ENCODE assay signal across 8 cellular contexts in the genomic region with DNA sequence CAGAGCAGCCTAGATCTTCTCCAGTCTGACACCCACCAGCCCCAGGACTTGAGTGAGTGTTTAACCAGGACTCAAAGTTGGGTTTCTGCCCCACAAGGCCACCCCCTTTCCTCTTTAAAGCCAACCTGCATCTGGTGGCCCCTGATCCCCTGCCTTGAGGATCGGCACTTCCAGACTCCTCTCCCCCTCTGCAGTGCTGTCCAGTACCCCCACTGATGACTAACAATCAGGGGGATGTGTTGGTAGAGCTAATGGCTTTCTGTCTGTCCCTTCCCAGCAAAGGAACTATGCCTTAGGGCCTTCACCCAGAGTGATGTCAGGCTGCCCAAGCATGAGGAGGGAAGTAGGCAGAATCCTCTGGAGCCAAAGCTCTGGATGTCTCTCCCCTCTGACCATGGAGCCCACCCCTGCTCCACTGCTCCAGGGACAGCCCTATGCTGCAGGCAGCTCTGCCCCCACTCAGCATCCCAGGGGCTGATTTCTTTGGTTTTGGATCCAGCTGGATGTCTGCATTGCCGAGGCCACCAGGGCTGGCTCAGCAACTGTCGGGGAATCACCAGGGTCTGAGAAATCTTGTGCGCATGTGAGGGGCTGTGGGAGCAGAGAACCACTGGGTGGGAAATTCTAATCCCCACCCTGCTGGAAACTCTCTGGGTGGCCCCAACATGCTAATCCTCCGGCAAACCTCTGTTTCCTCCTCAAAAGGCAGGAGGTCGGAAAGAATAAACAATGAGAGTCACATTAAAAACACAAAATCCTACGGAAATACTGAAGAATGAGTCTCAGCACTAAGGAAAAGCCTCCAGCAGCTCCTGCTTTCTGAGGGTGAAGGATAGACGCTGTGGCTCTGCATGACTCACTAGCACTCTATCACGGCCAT. TPM values are rescaled to one million over a fixed set of nuclear protein-coding genes. Genes with fewer than 3 reads are reported as not detected.
A peak's percentile ranks its signal among the peaks of the same experiment; 100 is the strongest.
DNase-seq lines count a peak whose midpoint lies in the region; ATAC-seq and TF ChIP-seq lines count a peak whose summit lies in the region.

No MANE protein-coding gene starts in this region.

- peak overlapping the region; percentile 98 for H3K27ac Mint-ChIP-seq in activated CD8-positive, alpha-beta T cell treated with anti-CD3 and anti-CD28 coated beads, Interleukin-2, amount 10 ng/mL, durations not matched to agents 7 days and 5 days

- DNase-seq in H4 (ENCODE audit: low spot score) (peak; percentile 85), fibroblast of villous mesenchyme (ENCODE audit: low read depth) (peak; percentile 83), NCI-H1694 treated with DMSO at 0.1 percent for 48 hours (lab: John Stamatoyannopoulos, UW) (no peak), NOMO-1 treated with DMSO at 0.1 percent for 48 hours (lab: John Stamatoyannopoulos, UW; ENCODE audit: unreplicated experiment) (no peak), NCI-H2171 (lab: John Stamatoyannopoulos, UW) (no peak)
- peak; percentile 50 for DNase-seq in activated CD8-positive, alpha-beta T cell treated with anti-CD3 and anti-CD28 coated beads, Interleukin-2, amount 10 ng/mL, durations not matched to agents 7 days and 5 days

- peaks cover 96% of the 10 kb centered on the region for H3K4me1 Mint-ChIP-seq in activated CD8-positive, alpha-beta T cell treated with anti-CD3 and anti-CD28 coated beads, Interleukin-2, amount 10 ng/mL, durations not matched to agents 7 days and 5 days (ENCODE audit: low read depth)

- H3K4me3 ChIP-seq in fibroblast of villous mesenchyme (ENCODE audit: low read depth, low read length) (no peak overlapping the region), skin epidermis (peak overlapping the region in 1 of 7 experiments; percentile 0)

- CTCF ChIA-PET in activated CD8-positive, alpha-beta T cell treated with anti-CD3 and anti-CD28 coated beads, Interleukin-2, amount 10 ng/mL, durations not matched to agents 7 days and 5 days (lab: Charles Lee): interaction anchor here (0.9 to 13.0 kb wide), 13 partner anchors 9 to 812 kb away, joined by 3 to 523 read pairs (median 4); no protein-coding TSS in a partner anchor

- peak; percentile 0 for ATAC-seq in activated CD8-positive, alpha-beta T cell treated with anti-CD3 and anti-CD28 coated beads, Interleukin-2, amount 10 ng/mL, durations not matched to agents 7 days and 5 days
- ATAC-seq in GM19467 (IDR thresholded peaks at IDR 0.05; ENCODE audit: unreplicated experiment): no peak

- H3K27me3 Mint-ChIP-seq in activated CD8-positive, alpha-beta T cell treated with anti-CD3 and anti-CD28 coated beads, Interleukin-2, amount 10 ng/mL, durations not matched to agents 7 days and 5 days (ENCODE audit: low read depth): no peaks in the 10 kb centered on the region

- no peak for TF ChIP-seq CTCF in fibroblast of villous mesenchyme (IDR thresholded peaks at IDR 0.05; ENCODE audit: insufficient read depth, low read depth, low read length)

- H3K4me3 Mint-ChIP-seq in activated CD8-positive, alpha-beta T cell treated with anti-CD3 and anti-CD28 coated beads, Interleukin-2, amount 10 ng/mL, durations not matched to agents 7 days and 5 days: peak overlapping the region; percentile 76

- peak overlapping the region in 20 of 21 experiments; percentile 62 to 98 (median 79) for H3K27ac ChIP-seq in skin epidermis

- H3K9me3 Mint-ChIP-seq in activated CD8-positive, alpha-beta T cell treated with anti-CD3 and anti-CD28 coated beads, Interleukin-2, amount 10 ng/mL, durations not matched to agents 7 days and 5 days (ENCODE audit: insufficient read depth): no peaks in the 10 kb centered on the region

- H3K36me3 Mint-ChIP-seq in activated CD8-positive, alpha-beta T cell treated with anti-CD3 and anti-CD28 coated beads, Interleukin-2, amount 10 ng/mL, durations not matched to agents 7 days and 5 days (ENCODE audit: low read depth): peaks cover 99% of the 10 kb centered on the region

- POLR2A ChIA-PET in activated CD8-positive, alpha-beta T cell treated with anti-CD3 and anti-CD28 coated beads, Interleukin-2, amount 10 ng/mL, durations not matched to agents 7 days and 5 days (lab: Charles Lee): interaction anchor here (0.5 to 13.3 kb wide), 12 partner anchors 6 to 690 kb away, joined by 3 to 541 read pairs (median 8); no protein-coding TSS in a partner anchor

RNA-seq across cellular contexts. Expression of a gene that starts 42.9 kb away (rescaled TPM):
- 585 and 634 TPM in 2 replicates for total RNA-seq in H4 (2014; rRNA removed; shearing (Covaris generic))
- 100 to 1,000 TPM; 130 to 147 TPM for total RNA-seq in activated CD8-positive, alpha-beta T cell treated with anti-CD3 and anti-CD28 coated beads, Interleukin-2, amount 10 ng/mL, durations not matched to agents 7 days and 5 days
- total RNA-seq in fibroblast of villous mesenchyme: 318 and 369 TPM in 2 replicates

RNA-seq across cellular contexts. Expression of a gene that starts 52.0 kb away (rescaled TPM):
- total RNA-seq in H4 (2014; rRNA removed; shearing (Covaris generic)): 31.9 and 34.2 TPM in 2 replicates
- 1 to 10 TPM; 8.0 to 8.5 TPM for total RNA-seq in activated CD8-positive, alpha-beta T cell treated with anti-CD3 and anti-CD28 coated beads, Interleukin-2, amount 10 ng/mL, durations not matched to agents 7 days and 5 days
- total RNA-seq in fibroblast of villous mesenchyme: 13.4 and 32.2 TPM in 2 replicates

Comparison
In these comparisons a context has a peak if more than half of its experiments do, and no peak if none do; other contexts are left out.
1. DNase-seq: peak in H4 (single experiment), activated CD8-positive, alpha-beta T cell treated with anti-CD3 and anti-CD28 coated beads, Interleukin-2, amount 10 ng/mL, durations not matched to agents 7 days and 5 days (single experiment) and fibroblast of villous mesenchyme (single experiment); none in NCI-H1694 treated with DMSO at 0.1 percent for 48 hours (single experiment), NOMO-1 treated with DMSO at 0.1 percent for 48 hours (single experiment) and NCI-H2171 (single experiment).